Comparison of ENCODE assay signal across 9 cellular contexts in genomic region chr17:17778308-17779014, GRCh38. TPM values are rescaled to one million over a fixed set of nuclear protein-coding genes. Genes with fewer than 3 reads are reported as not detected.
DNase-seq lines count a peak whose midpoint lies in the region; ATAC-seq and TF ChIP-seq lines count a peak whose summit lies in the region.
"Had no signal": no experiment of that assay in that cellular context is flagged by ENCODE, and none has a peak within 500 bp of the region (broad histone marks: within the 10 kb centered on the region; RNA-seq: fewer than 3 reads in every experiment).

No MANE protein-coding gene starts in this region.

- H3K9me2 ChIP-seq in GM23338 (ENCODE audit: insufficient read depth): no peaks in the 10 kb centered on the region

- no peaks in the 10 kb centered on the region for H3K36me3 Mint-ChIP-seq in GM23338 (ENCODE audit: low read depth)
- H3K36me3 Mint-ChIP-seq: stimulated activated effector memory CD8-positive, alpha-beta T cell treated with anti-CD3 and anti-CD28 coated beads, Interleukin-12 subunit alpha, Interleukin-12 subunit beta, amount 100 ng/mL, for 72 hours had no signal

- peaks cover 22% of the 10 kb centered on the region for H3K27me3 Mint-ChIP-seq in GM23338 (ENCODE audit: insufficient read depth, low read depth, poor library complexity)

- H3F3A ChIP-seq in GM23338 (replicated peaks; ENCODE audit: low read depth): peaks cover 13% of the 10 kb centered on the region; the same call in 1 of the 2 replicates

- H3K27me3 ChIP-seq in GM23338 (ENCODE audit: insufficient read depth) (peaks cover 28% of the 10 kb centered on the region), colonic mucosa (peaks cover 5% of the 10 kb centered on the region)

- H3K36me3 ChIP-seq in GM23338 (ENCODE audit: insufficient read depth): no peaks in the 10 kb centered on the region
- no peaks in the 10 kb centered on the region for H3K36me3 ChIP-seq in colonic mucosa

- H3K9me3 ChIP-seq in colonic mucosa: no peaks in the 10 kb centered on the region

- H3K4me3 Mint-ChIP-seq in GM23338: no peak overlapping the region
- H3K4me3 Mint-ChIP-seq: stimulated activated effector memory CD8-positive, alpha-beta T cell treated with anti-CD3 and anti-CD28 coated beads, Interleukin-12 subunit alpha, Interleukin-12 subunit beta, amount 100 ng/mL, for 72 hours had no signal

- H3K4me1 ChIP-seq in GM23338 (ENCODE audit: insufficient read depth) (peaks cover 25% of the 10 kb centered on the region), colonic mucosa (peaks cover 16% of the 10 kb centered on the region)

- peak overlapping the region; percentile 21; the same call in 1 of the 2 replicates for H3K4me2 ChIP-seq in GM23338

- H3K79me2 ChIP-seq in GM23338 (replicated peaks; ENCODE audit: insufficient read depth): no peaks in the 10 kb centered on the region

- H3K9ac ChIP-seq in colonic mucosa (ENCODE audit: low read depth in 2 of 2, low read length in 2 of 2): peak overlapping the region; percentile 15 to 24

- DNase-seq in GM23338 (ENCODE audit: low spot score) (no peak), colonic mucosa (peak; percentile 60), islet precursor cell (peak; percentile 80), skeletal muscle cell (ENCODE audit: low read depth) (peak; percentile 71), NAMALWA (ENCODE audit: low spot score) (no peak), mesenteric fat pad (ENCODE audit: low spot score) (no peak), DMS53 (lab: John Stamatoyannopoulos, UW) (no peak)

- H3K27ac Mint-ChIP-seq in GM23338: no peak overlapping the region
- H3K27ac Mint-ChIP-seq: stimulated activated effector memory CD8-positive, alpha-beta T cell treated with anti-CD3 and anti-CD28 coated beads, Interleukin-12 subunit alpha, Interleukin-12 subunit beta, amount 100 ng/mL, for 72 hours had no signal

- H2AFZ ChIP-seq in GM23338: no peak overlapping the region

- no peaks in the 10 kb centered on the region; the same call in 2 of the 3 replicates for H3K9me3 Mint-ChIP-seq in GM23338
- H3K9me3 Mint-ChIP-seq: stimulated activated effector memory CD8-positive, alpha-beta T cell treated with anti-CD3 and anti-CD28 coated beads, Interleukin-12 subunit alpha, Interleukin-12 subunit beta, amount 100 ng/mL, for 72 hours had no signal

- H3K27ac ChIP-seq in GM23338 (ENCODE audit: low read depth): no peak overlapping the region
- peak overlapping the region; percentile 62 for H3K27ac ChIP-seq in colonic mucosa

- intact Hi-C loops in colonic mucosa (cut with DNase I): loop anchor here (5.0 kb wide), 1 partner anchor 96 kb away; the partner anchor contains the start of gene RAI1

- ATAC-seq in GM23338: no peak
- no peak for ATAC-seq in GM21737 (IDR thresholded peaks at IDR 0.05; ENCODE audit: unreplicated experiment)
- ATAC-seq: stimulated activated effector memory CD8-positive, alpha-beta T cell treated with anti-CD3 and anti-CD28 coated beads, Interleukin-12 subunit alpha, Interleukin-12 subunit beta, amount 100 ng/mL, for 72 hours had no signal

- H3K4me3 ChIP-seq in GM23338 (no peak overlapping the region), colonic mucosa (no peak overlapping the region), skeletal muscle cell (ENCODE audit: low read depth, low read length) (no peak overlapping the region)

- TF ChIP-seq CTCF in GM23338 (conservative IDR thresholded peaks at IDR 0.05; ENCODE audit: low read depth in 2 of 2) (no peak), colonic mucosa (IDR thresholded peaks at IDR 0.05) (no peak)

- peaks cover 18% of the 10 kb centered on the region for H3K4me1 Mint-ChIP-seq in GM23338

- no peaks in the 10 kb centered on the region for H4K20me1 ChIP-seq in GM23338 (replicated peaks; ENCODE audit: insufficient read depth)

TF ChIP-seq in GM23338, 12 proteins besides CTCF, POLR2A, EP300 and RAD21 (continues in another document):
- TF ChIP-seq, protein P1, sequence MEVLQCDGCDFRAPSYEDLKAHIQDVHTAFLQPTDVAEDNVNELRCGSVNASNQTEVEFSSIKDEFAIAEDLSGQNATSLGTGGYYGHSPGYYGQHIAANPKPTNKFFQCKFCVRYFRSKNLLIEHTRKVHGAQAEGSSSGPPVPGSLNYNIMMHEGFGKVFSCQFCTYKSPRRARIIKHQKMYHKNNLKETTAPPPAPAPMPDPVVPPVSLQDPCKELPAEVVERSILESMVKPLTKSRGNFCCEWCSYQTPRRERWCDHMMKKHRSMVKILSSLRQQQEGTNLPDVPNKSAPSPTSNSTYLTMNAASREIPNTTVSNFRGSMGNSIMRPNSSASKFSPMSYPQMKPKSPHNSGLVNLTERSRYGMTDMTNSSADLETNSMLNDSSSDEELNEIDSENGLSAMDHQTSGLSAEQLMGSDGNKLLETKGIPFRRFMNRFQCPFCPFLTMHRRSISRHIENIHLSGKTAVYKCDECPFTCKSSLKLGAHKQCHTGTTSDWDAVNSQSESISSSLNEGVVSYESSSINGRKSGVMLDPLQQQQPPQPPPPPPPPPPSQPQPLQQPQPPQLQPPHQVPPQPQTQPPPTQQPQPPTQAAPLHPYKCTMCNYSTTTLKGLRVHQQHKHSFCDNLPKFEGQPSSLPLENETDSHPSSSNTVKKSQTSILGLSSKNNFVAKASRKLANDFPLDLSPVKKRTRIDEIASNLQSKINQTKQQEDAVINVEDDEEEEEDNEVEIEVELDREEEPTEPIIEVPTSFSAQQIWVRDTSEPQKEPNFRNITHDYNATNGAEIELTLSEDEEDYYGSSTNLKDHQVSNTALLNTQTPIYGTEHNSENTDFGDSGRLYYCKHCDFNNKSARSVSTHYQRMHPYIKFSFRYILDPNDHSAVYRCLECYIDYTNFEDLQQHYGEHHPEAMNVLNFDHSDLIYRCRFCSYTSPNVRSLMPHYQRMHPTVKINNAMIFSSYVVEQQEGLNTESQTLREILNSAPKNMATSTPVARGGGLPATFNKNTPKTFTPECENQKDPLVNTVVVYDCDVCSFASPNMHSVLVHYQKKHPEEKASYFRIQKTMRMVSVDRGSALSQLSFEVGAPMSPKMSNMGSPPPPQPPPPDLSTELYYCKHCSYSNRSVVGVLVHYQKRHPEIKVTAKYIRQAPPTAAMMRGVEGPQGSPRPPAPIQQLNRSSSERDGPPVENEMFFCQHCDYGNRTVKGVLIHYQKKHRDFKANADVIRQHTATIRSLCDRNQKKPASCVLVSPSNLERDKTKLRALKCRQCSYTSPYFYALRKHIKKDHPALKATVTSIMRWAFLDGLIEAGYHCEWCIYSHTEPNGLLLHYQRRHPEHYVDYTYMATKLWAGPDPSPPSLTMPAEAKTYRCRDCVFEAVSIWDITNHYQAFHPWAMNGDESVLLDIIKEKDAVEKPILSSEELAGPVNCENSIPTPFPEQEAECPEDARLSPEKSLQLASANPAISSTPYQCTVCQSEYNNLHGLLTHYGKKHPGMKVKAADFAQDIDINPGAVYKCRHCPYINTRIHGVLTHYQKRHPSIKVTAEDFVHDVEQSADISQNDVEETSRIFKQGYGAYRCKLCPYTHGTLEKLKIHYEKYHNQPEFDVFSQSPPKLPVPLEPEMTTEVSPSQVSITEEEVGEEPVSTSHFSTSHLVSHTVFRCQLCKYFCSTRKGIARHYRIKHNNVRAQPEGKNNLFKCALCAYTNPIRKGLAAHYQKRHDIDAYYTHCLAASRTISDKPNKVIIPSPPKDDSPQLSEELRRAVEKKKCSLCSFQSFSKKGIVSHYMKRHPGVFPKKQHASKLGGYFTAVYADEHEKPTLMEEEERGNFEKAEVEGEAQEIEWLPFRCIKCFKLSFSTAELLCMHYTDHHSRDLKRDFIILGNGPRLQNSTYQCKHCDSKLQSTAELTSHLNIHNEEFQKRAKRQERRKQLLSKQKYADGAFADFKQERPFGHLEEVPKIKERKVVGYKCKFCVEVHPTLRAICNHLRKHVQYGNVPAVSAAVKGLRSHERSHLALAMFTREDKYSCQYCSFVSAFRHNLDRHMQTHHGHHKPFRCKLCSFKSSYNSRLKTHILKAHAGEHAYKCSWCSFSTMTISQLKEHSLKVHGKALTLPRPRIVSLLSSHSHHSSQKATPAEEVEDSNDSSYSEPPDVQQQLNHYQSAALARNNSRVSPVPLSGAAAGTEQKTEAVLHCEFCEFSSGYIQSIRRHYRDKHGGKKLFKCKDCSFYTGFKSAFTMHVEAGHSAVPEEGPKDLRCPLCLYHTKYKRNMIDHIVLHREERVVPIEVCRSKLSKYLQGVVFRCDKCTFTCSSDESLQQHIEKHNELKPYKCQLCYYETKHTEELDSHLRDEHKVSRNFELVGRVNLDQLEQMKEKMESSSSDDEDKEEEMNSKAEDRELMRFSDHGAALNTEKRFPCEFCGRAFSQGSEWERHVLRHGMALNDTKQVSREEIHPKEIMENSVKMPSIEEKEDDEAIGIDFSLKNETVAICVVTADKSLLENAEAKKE (CRISPR knock-in tag; IDR thresholded peaks at IDR 0.05): no peak
- TF ChIP-seq ZNF114 (CRISPR knock-in tag; IDR thresholded peaks at IDR 0.05) (no peak), EZH2phosphoT487 (IDR thresholded peaks at IDR 0.05; ENCODE audit: unreplicated experiment) (no peak), STAT1 (IDR thresholded peaks at IDR 0.05; ENCODE audit: unreplicated experiment) (no peak), EZH2 (IDR thresholded peaks at IDR 0.05; ENCODE audit: low read depth, unreplicated experiment) (no peak), NANOG (IDR thresholded peaks at IDR 0.05; ENCODE audit: borderline replicate concordance) (no peak), CREB1 (CRISPR knock-in tag; IDR thresholded peaks at IDR 0.05; ENCODE audit: low read depth) (no peak)
- TF ChIP-seq, protein P2, sequence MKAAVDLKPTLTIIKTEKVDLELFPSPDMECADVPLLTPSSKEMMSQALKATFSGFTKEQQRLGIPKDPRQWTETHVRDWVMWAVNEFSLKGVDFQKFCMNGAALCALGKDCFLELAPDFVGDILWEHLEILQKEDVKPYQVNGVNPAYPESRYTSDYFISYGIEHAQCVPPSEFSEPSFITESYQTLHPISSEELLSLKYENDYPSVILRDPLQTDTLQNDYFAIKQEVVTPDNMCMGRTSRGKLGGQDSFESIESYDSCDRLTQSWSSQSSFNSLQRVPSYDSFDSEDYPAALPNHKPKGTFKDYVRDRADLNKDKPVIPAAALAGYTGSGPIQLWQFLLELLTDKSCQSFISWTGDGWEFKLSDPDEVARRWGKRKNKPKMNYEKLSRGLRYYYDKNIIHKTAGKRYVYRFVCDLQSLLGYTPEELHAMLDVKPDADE (IDR thresholded peaks at IDR 0.05): no peak

RNA-seq across cellular contexts. Expression of gene SREBF1, which starts 58.3 kb away (rescaled TPM):
- 77.7 and 85.3 TPM in 2 replicates for total RNA-seq in GM23338 (2014; rRNA removed; shearing (Covaris generic))
- polyA plus RNA-seq in GM23338 (2016; fragmentation: Nextera tagmentation; extraction: Ambion mirVana): 39.6 and 43.7 TPM in 2 replicates
- total RNA-seq in colonic mucosa (100 to 1,000 TPM; 170 to 174 TPM), mesenteric fat pad (39.9 TPM)

Comparison
In these comparisons a context has a peak if more than half of its experiments do, and no peak if none do; other contexts are left out.
1. DNase-seq: peak in colonic mucosa (single experiment), islet precursor cell (single experiment) and skeletal muscle cell (single experiment); none in GM23338 (single experiment), NAMALWA (single experiment), mesenteric fat pad (single experiment) and DMS53 (single experiment).